8 cellular contexts compared by ENCODE assay signal in genomic region chr16:55711959-55712876, GRCh38. TPM values are rescaled to one million over a fixed set of nuclear protein-coding genes. Genes with fewer than 3 reads are reported as not detected.
DNase-seq lines count a peak whose midpoint lies in the region; ATAC-seq, FAIRE-seq and TF ChIP-seq lines count a peak whose summit lies in the region.

No MANE protein-coding gene starts in this region.

- TF ChIP-seq CTCF in GM13977 (IDR thresholded peaks at IDR 0.05; ENCODE audit: extremely low read depth, insufficient read depth, missing control alignments) (peak; percentile 71), OCI-LY3 (IDR thresholded peaks at IDR 0.05; ENCODE audit: low read depth, low read length) (peak; percentile 80), neural cell (IDR thresholded peaks at IDR 0.05; ENCODE audit: poor library complexity, severe bottlenecking) (peak; percentile 87), thyroid gland (IDR thresholded peaks at IDR 0.05) (peak in 5 of 6 experiments; percentile 35 to 67 (median 56))

- H3K4me1 ChIP-seq in OCI-LY3 (ENCODE audit: low read length) (no peaks in the 10 kb centered on the region), thyroid gland (no peaks in the 10 kb centered on the region)

- H3K9me3 ChIP-seq in OCI-LY3 (ENCODE audit: insufficient read depth, low read length) (no peaks in the 10 kb centered on the region), neural cell (ENCODE audit: low read length) (no peaks in the 10 kb centered on the region), thyroid gland (no peaks in the 10 kb centered on the region)

- DNase-seq in GM13977 (ENCODE audit: low spot score) = peak; percentile 53
- peak; percentile 53 for DNase-seq in activated T-cell treated with anti-CD3 and anti-CD28 coated beads for 24 hours (ENCODE audit: low read depth)
- peak; percentile 32 for DNase-seq in fibroblast of gingiva (ENCODE audit: low read depth)
- peak; percentile 70 to 73 for DNase-seq in thyroid gland

- peak; percentile 85 for TF ChIP-seq RAD21 in neural cell (conservative IDR thresholded peaks at IDR 0.05)

- 26 to 30% methylated on average over 10 of the region's 10 CpGs for WGBS in thyroid gland, 2 donors

- H2AFZ ChIP-seq in OCI-LY3 (ENCODE audit: low read depth, low read length) = no peak overlapping the region
- no peak overlapping the region for H2AFZ ChIP-seq in neural cell (ENCODE audit: low read depth, low read length)

- H3K27me3 ChIP-seq in OCI-LY3 (ENCODE audit: low read depth, low read length) = peaks cover 8% of the 10 kb centered on the region; the same call in 1 of the 2 replicates
- no peaks in the 10 kb centered on the region for H3K27me3 ChIP-seq in neural cell (ENCODE audit: insufficient read depth, low read depth, low read length)
- H3K27me3 ChIP-seq in thyroid gland = no peaks in the 10 kb centered on the region

- no peaks in the 10 kb centered on the region for H3K9me2 ChIP-seq in neural cell (ENCODE audit: insufficient read depth, low read length)

- H4K20me1 ChIP-seq in OCI-LY3 (ENCODE audit: insufficient read depth, low read length) (no peaks in the 10 kb centered on the region), neural cell (ENCODE audit: insufficient read depth) (no peaks in the 10 kb centered on the region)

- no peak overlapping the region for H3K9ac ChIP-seq in OCI-LY3 (ENCODE audit: low read length)
- H3K9ac ChIP-seq in neural cell (ENCODE audit: low read length) = no peak overlapping the region

- TF ChIP-seq POLR2A in thyroid gland (IDR thresholded peaks at IDR 0.05) = no peak

- intact Hi-C loops in thyroid gland (cut with DNase I) = no loop called here

- H3K79me2 ChIP-seq in OCI-LY3 (ENCODE audit: low read length) = no peaks in the 10 kb centered on the region
- no peaks in the 10 kb centered on the region for H3K79me2 ChIP-seq in neural cell (replicated peaks; ENCODE audit: insufficient read depth, low read length)

- H3F3A ChIP-seq in neural cell (ENCODE audit: insufficient read depth, low read length, poor library complexity, severe bottlenecking) = no peaks in the 10 kb centered on the region

- no peak overlapping the region for H3K4me3 ChIP-seq in OCI-LY3 (ENCODE audit: low read length)
- no peak overlapping the region for H3K4me3 ChIP-seq in neural cell (ENCODE audit: low read length)
- no peak overlapping the region for H3K4me3 ChIP-seq in thyroid gland (replicated peaks in 1 of 3)

- no peak overlapping the region for H3K27ac ChIP-seq in OCI-LY3 (ENCODE audit: low read length)
- H3K27ac ChIP-seq in neural cell (ENCODE audit: low read length) = no peak overlapping the region
- no peak overlapping the region for H3K27ac ChIP-seq in thyroid gland

- no peak for TF ChIP-seq EP300 in neural cell (conservative IDR thresholded peaks at IDR 0.05; ENCODE audit: poor library complexity, severe bottlenecking)

- H3K36me3 ChIP-seq in OCI-LY3 (replicated peaks; ENCODE audit: low read depth, low read length) (no peaks in the 10 kb centered on the region), neural cell (ENCODE audit: insufficient read depth, low read length) (no peaks in the 10 kb centered on the region), thyroid gland (no peaks in the 10 kb centered on the region)

- H3K4me2 ChIP-seq in OCI-LY3 (ENCODE audit: low read length) = no peak overlapping the region
- no peak overlapping the region for H3K4me2 ChIP-seq in neural cell (ENCODE audit: low read length)

- peak; percentile 66 for ATAC-seq in HG03469 (IDR thresholded peaks at IDR 0.05; ENCODE audit: unreplicated experiment)

- in situ Hi-C loops in GM13977 (cut with MboI; ENCODE audit: low pct_unique_long_range_greater_than_20kb, low sequenced_read_pairs, unreplicated experiment) = loop anchor here (5.0 kb wide), 1 partner anchor 130 kb away; no protein-coding TSS in a partner anchor

- FAIRE-seq in A204.1 (lab: Jason Lieb, UNC) = peak; percentile 25

TF ChIP-seq in neural cell, 6 proteins besides CTCF, POLR2A, EP300 and RAD21:
- TF ChIP-seq, protein P1, sequence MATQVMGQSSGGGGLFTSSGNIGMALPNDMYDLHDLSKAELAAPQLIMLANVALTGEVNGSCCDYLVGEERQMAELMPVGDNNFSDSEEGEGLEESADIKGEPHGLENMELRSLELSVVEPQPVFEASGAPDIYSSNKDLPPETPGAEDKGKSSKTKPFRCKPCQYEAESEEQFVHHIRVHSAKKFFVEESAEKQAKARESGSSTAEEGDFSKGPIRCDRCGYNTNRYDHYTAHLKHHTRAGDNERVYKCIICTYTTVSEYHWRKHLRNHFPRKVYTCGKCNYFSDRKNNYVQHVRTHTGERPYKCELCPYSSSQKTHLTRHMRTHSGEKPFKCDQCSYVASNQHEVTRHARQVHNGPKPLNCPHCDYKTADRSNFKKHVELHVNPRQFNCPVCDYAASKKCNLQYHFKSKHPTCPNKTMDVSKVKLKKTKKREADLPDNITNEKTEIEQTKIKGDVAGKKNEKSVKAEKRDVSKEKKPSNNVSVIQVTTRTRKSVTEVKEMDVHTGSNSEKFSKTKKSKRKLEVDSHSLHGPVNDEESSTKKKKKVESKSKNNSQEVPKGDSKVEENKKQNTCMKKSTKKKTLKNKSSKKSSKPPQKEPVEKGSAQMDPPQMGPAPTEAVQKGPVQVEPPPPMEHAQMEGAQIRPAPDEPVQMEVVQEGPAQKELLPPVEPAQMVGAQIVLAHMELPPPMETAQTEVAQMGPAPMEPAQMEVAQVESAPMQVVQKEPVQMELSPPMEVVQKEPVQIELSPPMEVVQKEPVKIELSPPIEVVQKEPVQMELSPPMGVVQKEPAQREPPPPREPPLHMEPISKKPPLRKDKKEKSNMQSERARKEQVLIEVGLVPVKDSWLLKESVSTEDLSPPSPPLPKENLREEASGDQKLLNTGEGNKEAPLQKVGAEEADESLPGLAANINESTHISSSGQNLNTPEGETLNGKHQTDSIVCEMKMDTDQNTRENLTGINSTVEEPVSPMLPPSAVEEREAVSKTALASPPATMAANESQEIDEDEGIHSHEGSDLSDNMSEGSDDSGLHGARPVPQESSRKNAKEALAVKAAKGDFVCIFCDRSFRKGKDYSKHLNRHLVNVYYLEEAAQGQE (IDR thresholded peaks at IDR 0.05; ENCODE audit: borderline replicate concordance) = no peak
- TF ChIP-seq EZH2 (IDR thresholded peaks at IDR 0.05; ENCODE audit: borderline replicate concordance, insufficient read depth, low read length, poor library complexity, severe bottlenecking) (no peak), TAF1 (IDR thresholded peaks at IDR 0.05; ENCODE audit: low read depth) (no peak), MXI1 (conservative IDR thresholded peaks at IDR 0.05; ENCODE audit: poor library complexity, severe bottlenecking) (no peak), SMC3 (conservative IDR thresholded peaks at IDR 0.05; ENCODE audit: poor library complexity) (peak; percentile 96)

RNA-seq across cellular contexts. Expression of gene SLC6A2, which starts 56.4 kb away (rescaled TPM):
- not detected in 2 replicates for polyA plus RNA-seq in neural cell
- not detected in 2 replicates for polyA minus RNA-seq in neural cell
- total RNA-seq in thyroid gland = not detected
